In genomic region chr3:187274977-187275338, GRCh38 we compare ENCODE assay signal across 17 cellular contexts. TPM values are rescaled to one million over a fixed set of nuclear protein-coding genes. Genes with fewer than 3 reads are reported as not detected.
DNase-seq lines count a peak whose midpoint lies in the region; ATAC-seq and TF ChIP-seq lines count a peak whose summit lies in the region.
"Had no signal": no experiment of that assay in that cellular context is flagged by ENCODE, and none has a peak within 500 bp of the region (broad histone marks: within the 10 kb centered on the region; RNA-seq: fewer than 3 reads in every experiment).

No MANE protein-coding gene starts in this region.

- no CpG with 5 or more reads among the region's 5 CpGs for WGBS in right lobe of liver (ENCODE audit: insufficient coverage, low coverage, low lambda C conversion rate, missing lambda C conversion rate)

- H3K27me3 ChIP-seq in right lobe of liver, result no peaks in the 10 kb centered on the region
- H3K27me3 ChIP-seq: tibial artery had no signal

- H3K4me1 ChIP-seq in right lobe of liver, result peaks cover 0 to 53% (median 16%) of the 10 kb centered on the region in 4 donors
- H3K4me1 ChIP-seq: tibial artery had no signal

- ATAC-seq in right lobe of liver (peak in 2 of 4 donors; percentile 5 to 16), HG02884 (IDR thresholded peaks at IDR 0.05; ENCODE audit: unreplicated experiment) (no peak), GM21360 (IDR thresholded peaks at IDR 0.05; ENCODE audit: unreplicated experiment) (no peak)
- ATAC-seq: activated CD8-positive, alpha-beta T cell treated with anti-CD3 and anti-CD28 coated beads for 36 hours; CD8-positive, alpha-beta T cell had no signal

- DNase-seq in Daoy (ENCODE audit: low read depth) (peak; percentile 6), NCI-H526 (lab: John Stamatoyannopoulos, UW) (peak; percentile 98 to 99), epithelial cell of esophagus (ENCODE audit: low read depth) (peak; percentile 68), right lobe of liver (no peak), NCI-H146 treated with DMSO at 0.1 percent for 48 hours (lab: John Stamatoyannopoulos, UW; ENCODE audit: unreplicated experiment) (no peak), NCI-H510A (lab: John Stamatoyannopoulos, UW) (no peak)
- DNase-seq: activated CD8-positive, alpha-beta T cell treated with anti-CD3 and anti-CD28 coated beads for 36 hours; CD8-positive, alpha-beta T cell; GF-D8; NCI-H1092; PC-9; stimulated activated CD4-positive, alpha-beta T cell treated with anti-CD3 and anti-CD28 coated beads, Interleukin-4, amount 100 ng/mL, for 24 hours; tibial artery had no signal

- H3K9me3 ChIP-seq in right lobe of liver, result no peaks in the 10 kb centered on the region

- intact Hi-C loops in right lobe of liver (cut with DNase I), result no loop called here

- H3K4me3 ChIP-seq in epithelial cell of esophagus (ENCODE audit: low read length), result no peak overlapping the region
- no peak overlapping the region for H3K4me3 ChIP-seq in right lobe of liver
- H3K4me3 ChIP-seq: coronary artery, lung, PC-9, tibial artery had no signal

- no peak for TF ChIP-seq POLR2A in right lobe of liver (IDR thresholded peaks at IDR 0.05)

- TF ChIP-seq CTCF in epithelial cell of esophagus (IDR thresholded peaks at IDR 0.05; ENCODE audit: insufficient read depth, low read depth, low read length, missing control alignments) (no peak), right lobe of liver (IDR thresholded peaks at IDR 0.05) (no peak)

- H3K36me3 ChIP-seq in right lobe of liver, result peaks cover 0 to 16% (median 2%) of the 10 kb centered on the region in 4 donors

- peak overlapping the region in 2 of 3 donors; percentile 40 to 87 for H3K27ac ChIP-seq in right lobe of liver
- H3K27ac ChIP-seq: coronary artery, PC-9, tibial artery had no signal

RNA-seq across cellular contexts. Expression of gene MASP1, which starts 16.6 kb away (rescaled TPM):
- total RNA-seq in Daoy (2014; rRNA removed; shearing (Covaris generic)), result not detected in 2 replicates
- total RNA-seq in right lobe of liver, result 100 to 1,000 TPM in 5 of 6 experiments, 10 to 100 TPM in 1; 84.6 to 146 (median 114) TPM
- total RNA-seq: activated CD8-positive, alpha-beta T cell treated with anti-CD3 and anti-CD28 coated beads for 36 hours; CD8-positive, alpha-beta T cell; PC-9 had no signal

Comparison
In these comparisons a context has a peak if more than half of its experiments do, and no peak if none do; other contexts are left out.
1. DNase-seq: peak in Daoy (single experiment), NCI-H526 (2 of 2) and epithelial cell of esophagus (single experiment); none in right lobe of liver (0 of 3), NCI-H146 treated with DMSO at 0.1 percent for 48 hours (single experiment) and NCI-H510A (single experiment).
2. RNA of gene MASP1, which starts 16.6 kb away (total RNA-seq): 84.6 to 146 TPM in right lobe of liver; not detected in Daoy; every median in the first group is over 10 times any median in the second.